In genomic region chr6:90370493-90370959, GRCh38 we compare ENCODE assay signal across 15 cellular contexts.
DNase-seq lines count a peak whose midpoint lies in the region; ATAC-seq and TF ChIP-seq lines count a peak whose summit lies in the region.
"Had no signal": no experiment of that assay in that cellular context is flagged by ENCODE, and none has a peak within 500 bp of the region (broad histone marks: within the 10 kb centered on the region; RNA-seq: fewer than 3 reads in every experiment).

No MANE protein-coding gene starts in this region.

- H4K20me1 ChIP-seq in smooth muscle cell (ENCODE audit: low read depth) = no peaks in the 10 kb centered on the region

- H3K36me3 ChIP-seq in RWPE2 (ENCODE audit: low read depth) = no peaks in the 10 kb centered on the region
- H3K36me3 ChIP-seq in smooth muscle cell (ENCODE audit: low read depth) = no peaks in the 10 kb centered on the region
- H3K36me3 ChIP-seq: tibial nerve had no signal

- no peaks in the 10 kb centered on the region for H3K9me3 Mint-ChIP-seq in activated T-cell treated with anti-CD3 and anti-CD28 coated beads, Interleukin-2, amount 50 U/mL, for 24 hours
- H3K9me3 Mint-ChIP-seq: CD8-positive, alpha-beta T cell had no signal

- no peaks in the 10 kb centered on the region for H3K79me2 ChIP-seq in smooth muscle cell (ENCODE audit: low read depth)

- no peak for ATAC-seq in RWPE2 (ENCODE audit: low read depth)
- ATAC-seq: CD8-positive, alpha-beta T cell had no signal

- H3K4me3 Mint-ChIP-seq in activated T-cell treated with anti-CD3 and anti-CD28 coated beads, Interleukin-2, amount 50 U/mL, for 24 hours = no peak overlapping the region
- H3K4me3 Mint-ChIP-seq: CD8-positive, alpha-beta T cell had no signal

- H3K4me1 ChIP-seq in RWPE2 (ENCODE audit: insufficient read depth, poor library complexity, severe bottlenecking) (peaks cover 22% of the 10 kb centered on the region), smooth muscle cell (ENCODE audit: low read depth) (no peaks in the 10 kb centered on the region)

- no peaks in the 10 kb centered on the region for H3K36me3 Mint-ChIP-seq in activated T-cell treated with anti-CD3 and anti-CD28 coated beads, Interleukin-2, amount 50 U/mL, for 24 hours (ENCODE audit: low read depth)
- H3K36me3 Mint-ChIP-seq: CD8-positive, alpha-beta T cell had no signal

- H3K4me2 ChIP-seq in smooth muscle cell = no peak overlapping the region

- no peak overlapping the region for H2AFZ ChIP-seq in smooth muscle cell (ENCODE audit: low read depth)

- no peak overlapping the region for H3K9ac ChIP-seq in smooth muscle cell (ENCODE audit: low read depth)

- no peaks in the 10 kb centered on the region for H3K27me3 Mint-ChIP-seq in activated T-cell treated with anti-CD3 and anti-CD28 coated beads, Interleukin-2, amount 50 U/mL, for 24 hours

- H3F3A ChIP-seq in smooth muscle cell (ENCODE audit: low read depth) = peaks cover 8% of the 10 kb centered on the region

- peaks cover 24% of the 10 kb centered on the region for H3K4me1 Mint-ChIP-seq in activated T-cell treated with anti-CD3 and anti-CD28 coated beads, Interleukin-2, amount 50 U/mL, for 24 hours (ENCODE audit: low read depth)

- DNase-seq in activated T-cell treated with anti-CD3 and anti-CD28 coated beads, Interleukin-2, amount 50 U/mL, for 24 hours = no peak
- no peak for DNase-seq in activated T-cell treated with anti-CD3 and anti-CD28 coated beads, Interleukin-2, amount 50 U/mL, for 48 hours
- no peak for DNase-seq in RWPE2 (ENCODE audit: low spot score)
- peak; percentile 27 for DNase-seq in epithelial cell of prostate (ENCODE audit: low read depth, low spot score)
- DNase-seq in smooth muscle cell (lab: John Stamatoyannopoulos, UW; ENCODE audit: unreplicated experiment) = no peak
- DNase-seq in cardiac septum (ENCODE audit: low spot score) = no peak
- no peak for DNase-seq in NCI-H2171 treated with DMSO at 0.1 percent for 48 hours (lab: John Stamatoyannopoulos, UW)
- no peak for DNase-seq in occipital lobe (lab: John Stamatoyannopoulos, UW)
- DNase-seq: CD8-positive, alpha-beta T cell; glutamatergic neuron; Kasumi-1; NCI-H1436; NCI-H226 had no signal

- H3K4me3 ChIP-seq in RWPE2 (ENCODE audit: severe bottlenecking) (no peak overlapping the region), smooth muscle cell (no peak overlapping the region)
- H3K4me3 ChIP-seq: SK-N-MC, tibial nerve had no signal

- TF ChIP-seq CTCF in RWPE2 (IDR thresholded peaks at IDR 0.05; ENCODE audit: poor library complexity, severe bottlenecking) (no peak), smooth muscle cell (IDR thresholded peaks at IDR 0.05; ENCODE audit: borderline replicate concordance, insufficient read depth, poor library complexity, severe bottlenecking) (no peak)

- H3K27me3 ChIP-seq in RWPE2 (ENCODE audit: insufficient read depth, poor library complexity, severe bottlenecking) (no peaks in the 10 kb centered on the region), smooth muscle cell (ENCODE audit: low read depth) (no peaks in the 10 kb centered on the region)
- H3K27me3 ChIP-seq: tibial nerve had no signal

- WGBS in smooth muscle cell (ENCODE audit: low lambda C conversion rate) = 44% methylated on average over 1 of the region's 1 CpG

- H3K27ac Mint-ChIP-seq in activated T-cell treated with anti-CD3 and anti-CD28 coated beads, Interleukin-2, amount 50 U/mL, for 24 hours = peak overlapping the region; percentile 10
- H3K27ac Mint-ChIP-seq: CD8-positive, alpha-beta T cell had no signal

- intact Hi-C loops in cardiac septum (cut with DNase I) = no loop called here

- H3K27ac ChIP-seq in RWPE2 (ENCODE audit: poor library complexity, severe bottlenecking) (peak overlapping the region; percentile 93), epithelial cell of prostate (peak overlapping the region; percentile 32), smooth muscle cell (ENCODE audit: low read depth) (peak overlapping the region; percentile 95)
- H3K27ac ChIP-seq: SK-N-MC had no signal

- H3K9me3 ChIP-seq in RWPE2 (ENCODE audit: severe bottlenecking) (no peaks in the 10 kb centered on the region), smooth muscle cell (replicated peaks; ENCODE audit: low read depth) (no peaks in the 10 kb centered on the region)
- H3K9me3 ChIP-seq: tibial nerve had no signal

Comparison
In these comparisons a context has a peak if more than half of its experiments do, and no peak if none do; other contexts are left out.
1. H3K27ac ChIP-seq: peak in every context shown above with its lines; median percentile 95 in smooth muscle cell; 93 in RWPE2; 32 in epithelial cell of prostate.